ENCODE assay signal across 8 cellular contexts in the genomic region with DNA sequence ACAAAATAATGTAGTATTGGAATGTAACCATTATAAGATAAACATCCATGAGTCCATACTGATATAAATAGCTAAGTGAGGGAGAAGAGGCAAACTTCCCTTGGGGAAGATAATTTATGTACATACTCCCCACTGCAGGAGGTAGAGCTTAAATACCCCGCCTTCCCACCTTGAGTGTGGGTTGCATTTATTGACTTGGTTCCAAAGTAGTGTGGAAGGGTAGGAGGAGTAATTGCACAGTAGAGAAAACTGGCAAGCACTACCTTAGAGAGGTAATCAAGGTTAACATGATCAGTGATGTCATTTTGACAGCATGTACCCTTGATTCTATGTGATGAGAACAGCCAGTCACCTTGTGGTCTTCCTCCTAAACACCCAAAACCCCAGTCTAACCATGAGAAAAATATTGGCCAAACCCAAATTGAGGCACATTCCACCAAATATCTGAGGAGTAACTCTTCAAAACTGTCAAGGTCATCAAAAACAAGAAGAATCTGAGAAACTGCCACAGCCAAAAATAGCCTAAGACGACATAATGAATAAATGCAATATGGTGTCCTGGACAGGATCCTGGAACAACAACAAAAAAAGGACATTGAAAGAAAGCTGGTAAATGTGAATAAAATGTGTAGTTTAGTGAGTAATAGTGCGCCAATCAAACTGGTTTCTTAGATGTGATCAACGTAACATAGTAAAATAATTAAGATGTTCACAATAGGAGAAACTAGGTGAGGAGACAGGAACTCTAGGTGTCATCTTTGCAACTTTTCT. TPM values are rescaled to one million over a fixed set of nuclear protein-coding genes. Genes with fewer than 3 reads are reported as not detected.
DNase-seq lines count a peak whose midpoint lies in the region; ATAC-seq and TF ChIP-seq lines count a peak whose summit lies in the region.

No MANE protein-coding gene starts in this region.

- H3K9me3 ChIP-seq in adipocyte (ENCODE audit: control insufficient read depth, low read length) (no peaks in the 10 kb centered on the region), liver (ENCODE audit: control insufficient read depth in 4 of 4, low read length in 3 of 4) (no peaks in the 10 kb centered on the region), tibial artery (no peaks in the 10 kb centered on the region)

- H3K4me3 Mint-ChIP-seq in activated T-cell treated with anti-CD3 and anti-CD28 coated beads, Interleukin-2, amount 50 U/mL, for 4 hours: peak overlapping the region; percentile 94

- peak overlapping the region; percentile 68 to 85 for H3K27ac ChIP-seq in liver (ENCODE audit: low read depth in 1 of 2, low read length in 2 of 2)
- H3K27ac ChIP-seq in tibial artery: peak overlapping the region; percentile 74 to 90

- TF ChIP-seq CTCF in liver (IDR thresholded peaks at IDR 0.05; ENCODE audit: low read depth, low read length, missing input control): no peak
- TF ChIP-seq CTCF in tibial artery (IDR thresholded peaks at IDR 0.05): no peak

- H3K4me3 ChIP-seq in adipocyte (ENCODE audit: low read length): peak overlapping the region; percentile 83
- H3K4me3 ChIP-seq in liver (ENCODE audit: low read depth in 1 of 3, low read length in 3 of 3): peak overlapping the region in 2 of 3 donors; percentile 73 to 97
- H3K4me3 ChIP-seq in tibial artery: peak overlapping the region; percentile 69 to 94

- DNase-seq in activated T-cell treated with anti-CD3 and anti-CD28 coated beads, Interleukin-2, amount 50 U/mL, for 4 hours: no peak
- no peak for DNase-seq in activated T-cell treated with anti-CD3 and anti-CD28 coated beads, Interleukin-2, amount 50 U/mL, for 1 hour
- DNase-seq in adipocyte (ENCODE audit: low read depth) (no peak), tibial artery (no peak), KBM-7 (no peak), NCI-H1694 (lab: John Stamatoyannopoulos, UW) (no peak)

- H3K36me3 ChIP-seq in adipocyte (ENCODE audit: control insufficient read depth, insufficient read depth, low read length, severe bottlenecking) (no peaks in the 10 kb centered on the region), liver (ENCODE audit: control insufficient read depth in 4 of 4, insufficient read depth in 3 of 4, low read depth in 1 of 4, low read length in 3 of 4) (no peaks in the 10 kb centered on the region), tibial artery (no peaks in the 10 kb centered on the region)

- H3K27me3 ChIP-seq in adipocyte (replicated peaks; ENCODE audit: control insufficient read depth, insufficient read depth, low read length) (peaks cover 2% of the 10 kb centered on the region), liver (ENCODE audit: control insufficient read depth in 4 of 4, insufficient read depth in 4 of 4, low read length in 3 of 4) (no peaks in the 10 kb centered on the region), tibial artery (no peaks in the 10 kb centered on the region)

- intact Hi-C loops in tibial artery (cut with DNase I; ENCODE audit: low total_unique reads): loop anchor here (10.0 kb wide), 1 partner anchor 109 kb away; the partner anchor contains the start of gene DYNC1LI1

- H3K36me3 Mint-ChIP-seq in activated T-cell treated with anti-CD3 and anti-CD28 coated beads, Interleukin-2, amount 50 U/mL, for 4 hours (ENCODE audit: insufficient read depth): peaks cover 3% of the 10 kb centered on the region

- H3K27me3 Mint-ChIP-seq in activated T-cell treated with anti-CD3 and anti-CD28 coated beads, Interleukin-2, amount 50 U/mL, for 4 hours (ENCODE audit: low read depth): no peaks in the 10 kb centered on the region

- WGBS in liver: 49% methylated on average over 4 of the region's 4 CpGs

- peaks cover 20% of the 10 kb centered on the region for H3K4me1 ChIP-seq in adipocyte (ENCODE audit: control insufficient read depth, insufficient read depth, low read length)
- peaks cover 3 to 17% (median 13%) of the 10 kb centered on the region in 4 donors for H3K4me1 ChIP-seq in liver (ENCODE audit: control insufficient read depth in 4 of 4, insufficient read depth in 4 of 4, low read length in 3 of 4)
- peaks cover 0 to 24% (median 14%) of the 10 kb centered on the region in 4 donors for H3K4me1 ChIP-seq in tibial artery

- no peaks in the 10 kb centered on the region for H3K9me3 Mint-ChIP-seq in activated T-cell treated with anti-CD3 and anti-CD28 coated beads, Interleukin-2, amount 50 U/mL, for 4 hours

- TF ChIP-seq RAD21 in liver (IDR thresholded peaks at IDR 0.05): no peak

- in situ Hi-C loops in KBM-7 (cut with MboI; ENCODE audit: low pct_unique_long_range_greater_than_20kb, low sequenced_read_pairs): no loop called here

- ATAC-seq in activated T-cell treated with anti-CD3 and anti-CD28 coated beads, Interleukin-2, amount 50 U/mL, for 4 hours: no peak
- no peak for ATAC-seq in HG02981 (IDR thresholded peaks at IDR 0.05; ENCODE audit: unreplicated experiment)

- H3K4me1 Mint-ChIP-seq in activated T-cell treated with anti-CD3 and anti-CD28 coated beads, Interleukin-2, amount 50 U/mL, for 4 hours (ENCODE audit: low read depth): peaks cover 26% of the 10 kb centered on the region

- H3K9ac ChIP-seq in adipocyte (ENCODE audit: low read length) (peak overlapping the region; percentile 85), liver (ENCODE audit: low read depth in 1 of 2, low read length in 2 of 2) (peak overlapping the region in 1 of 2 donors; percentile 85)

TF ChIP-seq in liver, 16 proteins besides CTCF, POLR2A, EP300 and RAD21:
- TF ChIP-seq FOXA2 (IDR thresholded peaks at IDR 0.05) (no peak), JUND (IDR thresholded peaks at IDR 0.05) (no peak), HNF4A (conservative IDR thresholded peaks at IDR 0.05) (no peak), RXRA (IDR thresholded peaks at IDR 0.05) (no peak), NR2F2 (IDR thresholded peaks at IDR 0.05) (no peak), EGR1 (IDR thresholded peaks at IDR 0.05; ENCODE audit: low read depth in 2 of 2) (no peak), TAF1 (conservative IDR thresholded peaks at IDR 0.05) (no peak), YY1 (IDR thresholded peaks at IDR 0.05) (no peak), HNF4G (IDR thresholded peaks at IDR 0.05) (no peak), MAX (IDR thresholded peaks at IDR 0.05) (no peak), FOXA1 (IDR thresholded peaks at IDR 0.05) (no peak), GABPA (IDR thresholded peaks at IDR 0.05 in 1 of 2, conservative IDR thresholded peaks at IDR 0.05 in 1 of 2) (no peak), SP1 (IDR thresholded peaks at IDR 0.05) (no peak), ATF3 (IDR thresholded peaks at IDR 0.05) (no peak)
- TF ChIP-seq, protein P1, sequence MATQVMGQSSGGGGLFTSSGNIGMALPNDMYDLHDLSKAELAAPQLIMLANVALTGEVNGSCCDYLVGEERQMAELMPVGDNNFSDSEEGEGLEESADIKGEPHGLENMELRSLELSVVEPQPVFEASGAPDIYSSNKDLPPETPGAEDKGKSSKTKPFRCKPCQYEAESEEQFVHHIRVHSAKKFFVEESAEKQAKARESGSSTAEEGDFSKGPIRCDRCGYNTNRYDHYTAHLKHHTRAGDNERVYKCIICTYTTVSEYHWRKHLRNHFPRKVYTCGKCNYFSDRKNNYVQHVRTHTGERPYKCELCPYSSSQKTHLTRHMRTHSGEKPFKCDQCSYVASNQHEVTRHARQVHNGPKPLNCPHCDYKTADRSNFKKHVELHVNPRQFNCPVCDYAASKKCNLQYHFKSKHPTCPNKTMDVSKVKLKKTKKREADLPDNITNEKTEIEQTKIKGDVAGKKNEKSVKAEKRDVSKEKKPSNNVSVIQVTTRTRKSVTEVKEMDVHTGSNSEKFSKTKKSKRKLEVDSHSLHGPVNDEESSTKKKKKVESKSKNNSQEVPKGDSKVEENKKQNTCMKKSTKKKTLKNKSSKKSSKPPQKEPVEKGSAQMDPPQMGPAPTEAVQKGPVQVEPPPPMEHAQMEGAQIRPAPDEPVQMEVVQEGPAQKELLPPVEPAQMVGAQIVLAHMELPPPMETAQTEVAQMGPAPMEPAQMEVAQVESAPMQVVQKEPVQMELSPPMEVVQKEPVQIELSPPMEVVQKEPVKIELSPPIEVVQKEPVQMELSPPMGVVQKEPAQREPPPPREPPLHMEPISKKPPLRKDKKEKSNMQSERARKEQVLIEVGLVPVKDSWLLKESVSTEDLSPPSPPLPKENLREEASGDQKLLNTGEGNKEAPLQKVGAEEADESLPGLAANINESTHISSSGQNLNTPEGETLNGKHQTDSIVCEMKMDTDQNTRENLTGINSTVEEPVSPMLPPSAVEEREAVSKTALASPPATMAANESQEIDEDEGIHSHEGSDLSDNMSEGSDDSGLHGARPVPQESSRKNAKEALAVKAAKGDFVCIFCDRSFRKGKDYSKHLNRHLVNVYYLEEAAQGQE (IDR thresholded peaks at IDR 0.05): no peak
- TF ChIP-seq, protein P2, sequence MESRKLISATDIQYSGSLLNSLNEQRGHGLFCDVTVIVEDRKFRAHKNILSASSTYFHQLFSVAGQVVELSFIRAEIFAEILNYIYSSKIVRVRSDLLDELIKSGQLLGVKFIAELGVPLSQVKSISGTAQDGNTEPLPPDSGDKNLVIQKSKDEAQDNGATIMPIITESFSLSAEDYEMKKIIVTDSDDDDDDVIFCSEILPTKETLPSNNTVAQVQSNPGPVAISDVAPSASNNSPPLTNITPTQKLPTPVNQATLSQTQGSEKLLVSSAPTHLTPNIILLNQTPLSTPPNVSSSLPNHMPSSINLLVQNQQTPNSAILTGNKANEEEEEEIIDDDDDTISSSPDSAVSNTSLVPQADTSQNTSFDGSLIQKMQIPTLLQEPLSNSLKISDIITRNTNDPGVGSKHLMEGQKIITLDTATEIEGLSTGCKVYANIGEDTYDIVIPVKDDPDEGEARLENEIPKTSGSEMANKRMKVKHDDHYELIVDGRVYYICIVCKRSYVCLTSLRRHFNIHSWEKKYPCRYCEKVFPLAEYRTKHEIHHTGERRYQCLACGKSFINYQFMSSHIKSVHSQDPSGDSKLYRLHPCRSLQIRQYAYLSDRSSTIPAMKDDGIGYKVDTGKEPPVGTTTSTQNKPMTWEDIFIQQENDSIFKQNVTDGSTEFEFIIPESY (IDR thresholded peaks at IDR 0.05): no peak

RNA-seq across cellular contexts. Expression of gene CNOT10, which starts 0.8 kb away (rescaled TPM):
- total RNA-seq in activated T-cell treated with anti-CD3 and anti-CD28 coated beads, Interleukin-2, amount 50 U/mL, for 4 hours: 10 to 100 TPM; 48.3 to 50.1 (median 48.6) TPM
- total RNA-seq in liver: 10 to 100 TPM; 14.4 to 19.6 TPM
- 1 to 10 TPM; 6.7 to 7.9 TPM for polyA plus RNA-seq in liver
